ENCODE assay signal across 8 cellular contexts in the genomic region with DNA sequence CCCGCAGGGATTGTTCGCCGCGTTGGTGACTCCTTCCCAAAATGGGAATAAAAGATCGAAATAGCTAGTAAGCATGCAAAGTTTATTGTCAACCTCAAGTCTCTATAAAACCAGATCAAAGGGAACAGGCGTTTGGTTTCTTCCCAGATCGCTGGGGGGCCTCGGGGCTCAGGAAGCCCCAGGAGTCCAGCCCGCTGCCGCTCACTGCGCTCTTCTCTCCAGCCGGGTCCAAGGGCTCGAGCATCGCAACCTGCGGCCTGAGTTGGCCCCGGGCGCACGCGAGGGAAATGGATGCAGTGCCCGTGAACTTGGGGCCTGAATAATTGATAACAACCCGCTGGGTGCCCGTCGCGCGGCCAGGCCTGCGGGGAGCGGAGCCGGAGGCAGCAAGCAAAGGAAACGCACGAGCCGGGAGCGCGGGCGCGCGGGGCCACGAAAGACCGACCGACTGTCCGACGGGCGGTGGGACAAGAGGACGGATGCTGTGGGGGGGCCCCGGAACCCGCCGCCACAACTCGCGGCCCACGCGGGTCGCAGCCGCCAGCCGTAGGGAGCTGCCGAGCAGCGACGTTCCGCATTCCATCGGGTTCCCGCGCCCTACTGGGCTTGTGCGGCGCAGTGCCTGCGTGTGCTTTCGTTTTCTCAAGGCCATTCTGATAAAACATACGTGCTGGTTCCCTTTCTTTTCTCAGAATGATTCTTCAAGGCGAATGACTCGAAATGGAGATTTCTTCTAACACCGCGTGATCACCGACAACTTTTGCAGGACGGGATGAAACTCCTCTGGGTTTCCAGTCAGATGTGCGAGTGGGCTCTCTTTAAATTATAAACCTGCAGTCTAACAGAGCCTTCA.
DNase-seq lines count a peak whose midpoint lies in the region; ATAC-seq and TF ChIP-seq lines count a peak whose summit lies in the region.

No MANE protein-coding gene starts in this region.

- H3K27ac Mint-ChIP-seq in stimulated activated effector memory CD8-positive, alpha-beta T cell treated with anti-CD3 and anti-CD28 coated beads, Interleukin-12 subunit alpha, Interleukin-12 subunit beta, amount 100 ng/mL, for 72 hours, result peak overlapping the region; percentile 65

- H3K4me3 ChIP-seq in cardiac fibroblast (replicated peaks in 1 of 2; ENCODE audit: low read depth in 2 of 2, low read length in 2 of 2), result peak overlapping the region; percentile 28 to 55

- peak; percentile 45 for DNase-seq in ELR (ENCODE audit: low read depth)
- peak; percentile 20 for DNase-seq in NCI-H1105 treated with DMSO at 0.1 percent for 48 hours (lab: John Stamatoyannopoulos, UW)
- peak; percentile 48 to 53 for DNase-seq in cardiac fibroblast (ENCODE audit: low read depth in 2 of 2)
- DNase-seq in left kidney (ENCODE audit: low read depth, low spot score), result peak; percentile 65
- peak in 1 of 2 donors; percentile 72 for DNase-seq in stimulated activated effector memory CD8-positive, alpha-beta T cell treated with anti-CD3 and anti-CD28 coated beads, Interleukin-12 subunit alpha, Interleukin-12 subunit beta, amount 100 ng/mL, for 72 hours (ENCODE audit: low spot score in 2 of 2)
- no peak for DNase-seq in NCI-H1092 (lab: John Stamatoyannopoulos, UW)

- no peak for TF ChIP-seq CTCF in cardiac fibroblast (IDR thresholded peaks at IDR 0.05; ENCODE audit: low read depth, low read length)

- ATAC-seq in stimulated activated effector memory CD8-positive, alpha-beta T cell treated with anti-CD3 and anti-CD28 coated beads, Interleukin-12 subunit alpha, Interleukin-12 subunit beta, amount 100 ng/mL, for 72 hours, result peak; percentile 80
- ATAC-seq in GM19395 (IDR thresholded peaks at IDR 0.05; ENCODE audit: unreplicated experiment) (no peak), GM21367 (IDR thresholded peaks at IDR 0.05; ENCODE audit: unreplicated experiment) (no peak)

- peak overlapping the region; percentile 81 for H3K4me3 Mint-ChIP-seq in stimulated activated effector memory CD8-positive, alpha-beta T cell treated with anti-CD3 and anti-CD28 coated beads, Interleukin-12 subunit alpha, Interleukin-12 subunit beta, amount 100 ng/mL, for 72 hours

- H3K4me1 Mint-ChIP-seq in stimulated activated effector memory CD8-positive, alpha-beta T cell treated with anti-CD3 and anti-CD28 coated beads, Interleukin-12 subunit alpha, Interleukin-12 subunit beta, amount 100 ng/mL, for 72 hours, result peaks cover 35% of the 10 kb centered on the region

- H3K36me3 Mint-ChIP-seq in stimulated activated effector memory CD8-positive, alpha-beta T cell treated with anti-CD3 and anti-CD28 coated beads, Interleukin-12 subunit alpha, Interleukin-12 subunit beta, amount 100 ng/mL, for 72 hours, result no peaks in the 10 kb centered on the region

- no peaks in the 10 kb centered on the region for H3K9me3 Mint-ChIP-seq in stimulated activated effector memory CD8-positive, alpha-beta T cell treated with anti-CD3 and anti-CD28 coated beads, Interleukin-12 subunit alpha, Interleukin-12 subunit beta, amount 100 ng/mL, for 72 hours
